ENCODE assay signal across 10 cellular contexts in genomic region chr7:151114151-151115090, GRCh38. TPM values are rescaled to one million over a fixed set of nuclear protein-coding genes. Genes with fewer than 3 reads are reported as not detected.
DNase-seq lines count a peak whose midpoint lies in the region; ATAC-seq and TF ChIP-seq lines count a peak whose summit lies in the region.
"Had no signal": no experiment of that assay in that cellular context is flagged by ENCODE, and none has a peak within 500 bp of the region (broad histone marks: within the 10 kb centered on the region; RNA-seq: fewer than 3 reads in every experiment).

No MANE protein-coding gene starts in this region.

- POLR2A ChIA-PET in T-cell (lab: Charles Lee) = no interaction called here

- H3K27me3 ChIP-seq in foreskin keratinocyte (no peaks in the 10 kb centered on the region), sigmoid colon (no peaks in the 10 kb centered on the region)

- H3K4me1 ChIP-seq in foreskin keratinocyte = peaks cover 9% of the 10 kb centered on the region
- H3K4me1 ChIP-seq in sigmoid colon = peaks cover 0 to 49% (median 47%) of the 10 kb centered on the region in 4 donors

- 19 to 29% methylated on average over 101 of the region's 101 CpGs for WGBS in sigmoid colon, 2 donors

- H3K27ac ChIP-seq in foreskin keratinocyte = peak overlapping the region; percentile 26
- peak overlapping the region in 1 of 4 donors; percentile 54 for H3K27ac ChIP-seq in sigmoid colon
- H3K27ac ChIP-seq: HL-60 had no signal

- no peaks in the 10 kb centered on the region for H3K9me3 Mint-ChIP-seq in T-cell

- no peak for TF ChIP-seq EP300 in sigmoid colon (IDR thresholded peaks at IDR 0.05)

- H3K27me3 Mint-ChIP-seq in T-cell = peaks cover 0 to 13% of the 10 kb centered on the region in 2 donors

- H3K27ac Mint-ChIP-seq in T-cell = no peak overlapping the region

- ATAC-seq in GM18909 (IDR thresholded peaks at IDR 0.05; ENCODE audit: poor library complexity, unreplicated experiment) (peak; percentile 16), T-cell (replicated peaks in 1 of 4) (peak in 1 of 4 experiments; percentile 9), foreskin keratinocyte (peak; percentile 29), GM18858 (IDR thresholded peaks at IDR 0.05; ENCODE audit: unreplicated experiment) (no peak)

- H3K9me3 ChIP-seq in sigmoid colon = no peaks in the 10 kb centered on the region

- peak overlapping the region in 3 of 4 donors; percentile 27 to 32 (median 29) for H3K4me3 ChIP-seq in sigmoid colon

- intact Hi-C loops in sigmoid colon (cut with DNase I) = no loop called here

- peaks cover 19 to 31% (median 22%) of the 10 kb centered on the region in 3 donors for H3K4me1 Mint-ChIP-seq in T-cell

- no peak for TF ChIP-seq CTCF in foreskin keratinocyte (conservative IDR thresholded peaks at IDR 0.05)
- TF ChIP-seq CTCF in sigmoid colon (IDR thresholded peaks at IDR 0.05) = no peak

- no peak for TF ChIP-seq POLR2A in sigmoid colon (IDR thresholded peaks at IDR 0.05)

- H3K36me3 ChIP-seq in sigmoid colon = peaks cover 8 to 22% (median 13%) of the 10 kb centered on the region in 4 donors

- CTCF ChIA-PET in T-cell (lab: Charles Lee) = no interaction called here

- peak overlapping the region; percentile 34 to 41 (median 37) for H3K4me3 Mint-ChIP-seq in T-cell

- peaks cover 12% of the 10 kb centered on the region for H3K36me3 Mint-ChIP-seq in T-cell

- DNase-seq in T-cell (no peak), foreskin keratinocyte (peak; percentile 48 to 80), sigmoid colon (no peak), T-helper 9 cell (no peak), NCI-H774 (lab: John Stamatoyannopoulos, UW) (no peak), Kasumi-1 (lab: John Stamatoyannopoulos, UW) (no peak)

RNA-seq across cellular contexts. Expression of gene AGAP3, which starts 28.1 kb away (rescaled TPM):
- total RNA-seq in T-cell (10 to 100 TPM; 28.2 to 67.3 (median 50.9) TPM), foreskin keratinocyte (105 and 106 TPM in 2 replicates), sigmoid colon (10 to 100 TPM; 34.2 to 89.7 (median 40.9) TPM)
- polyA plus RNA-seq in foreskin keratinocyte (116 and 124 TPM in 2 replicates), sigmoid colon (10 to 100 TPM; 27.7 to 42.3 (median 33.6) TPM)

RNA-seq across cellular contexts. Expression of gene TMUB1, which starts 31.1 kb away (rescaled TPM):
- total RNA-seq in T-cell = 10 to 100 TPM; 44.0 to 67.0 (median 56.5) TPM
- 38.8 and 39.7 TPM in 2 replicates for total RNA-seq in foreskin keratinocyte
- polyA plus RNA-seq in foreskin keratinocyte = 74.3 and 83.3 TPM in 2 replicates
- total RNA-seq in sigmoid colon = 10 to 100 TPM; 33.4 to 48.9 (median 41.9) TPM
- polyA plus RNA-seq in sigmoid colon = 10 to 100 TPM; 45.0 to 74.6 (median 47.4) TPM

RNA-seq across cellular contexts. Expression of gene FASTK, which starts 33.8 kb away (rescaled TPM):
- total RNA-seq in T-cell (100 to 1,000 TPM in 4 of 5 donors, 10 to 100 TPM in 1; 98.8 to 157 (median 151) TPM), foreskin keratinocyte (49.4 and 55.2 TPM in 2 replicates), sigmoid colon (10 to 100 TPM; 61.5 to 80.0 (median 69.9) TPM)
- polyA plus RNA-seq in foreskin keratinocyte (64.6 and 71.5 TPM in 2 replicates), sigmoid colon (100 to 1,000 TPM in 1 of 3 donors, 10 to 100 TPM in 2; 61.3 to 124 (median 65.0) TPM)

RNA-seq across cellular contexts. Expression of gene GBX1, which starts 53.1 kb away (rescaled TPM):
- not detected for total RNA-seq in T-cell
- not detected in 2 replicates for total RNA-seq in foreskin keratinocyte
- polyA plus RNA-seq in foreskin keratinocyte = not detected in 2 replicates
- not detected for total RNA-seq in sigmoid colon
- not detected for polyA plus RNA-seq in sigmoid colon
- total RNA-seq: mononuclear cell had no signal

RNA-seq across cellular contexts. Expression of gene SLC4A2, which starts 55.0 kb away (rescaled TPM):
- total RNA-seq in T-cell (10 to 100 TPM; 52.0 to 91.5 (median 74.4) TPM), foreskin keratinocyte (70.8 and 83.6 TPM in 2 replicates), sigmoid colon (100 to 1,000 TPM in 1 of 4 donors, 10 to 100 TPM in 3; 56.9 to 124 (median 91.7) TPM)
- polyA plus RNA-seq in foreskin keratinocyte (81.1 and 86.5 TPM in 2 replicates), sigmoid colon (100 to 1,000 TPM in 1 of 3 donors, 10 to 100 TPM in 2; 12.3 to 114 (median 23.4) TPM)

Comparison
In these comparisons a context has a peak if more than half of its experiments do, and no peak if none do; other contexts are left out.
1. DNase-seq: peak in foreskin keratinocyte (2 of 2); none in T-cell (0 of 34), sigmoid colon (single experiment), T-helper 9 cell (single experiment), NCI-H774 (single experiment) and Kasumi-1 (0 of 2).